ENCODE assay signal across 18 cellular contexts in genomic region chr14:46550836-46551235, GRCh38.
"Had no signal": no experiment of that assay in that cellular context is flagged by ENCODE, and none has a peak within 500 bp of the region (broad histone marks: within the 10 kb centered on the region; RNA-seq: fewer than 3 reads in every experiment).

No MANE protein-coding gene starts in this region.

- DNase-seq: KBM-7, MG63, NCI-H1092, NCI-H1417, NCI-H1436 treated with DMSO at 0.1 percent for 48 hours, NCI-H1694, NCI-H187 treated with DMSO at 0.1 percent for 48 hours, NCI-H2029 treated with DMSO at 0.1 percent for 48 hours, NCI-H2227 treated with DMSO at 0.1 percent for 48 hours, NCI-H524 treated with DMSO at 0.1 percent for 48 hours, NCI-H69, NCI-H774, PC-3, SHP77, T-helper 1 cell had no signal

- H3K4me3 ChIP-seq: MG63 had no signal

- H3K27ac ChIP-seq: RWPE1 had no signal

- H3K9me3 ChIP-seq: MG63 had no signal

- H3K27me3 ChIP-seq: MG63 had no signal

- ATAC-seq: Panc1, PC-3, SK-N-SH treated with all-trans-retinoic acid at 6 μM for 48 hours had no signal

- H3K36me3 ChIP-seq: MG63 had no signal
